In the genomic region with DNA sequence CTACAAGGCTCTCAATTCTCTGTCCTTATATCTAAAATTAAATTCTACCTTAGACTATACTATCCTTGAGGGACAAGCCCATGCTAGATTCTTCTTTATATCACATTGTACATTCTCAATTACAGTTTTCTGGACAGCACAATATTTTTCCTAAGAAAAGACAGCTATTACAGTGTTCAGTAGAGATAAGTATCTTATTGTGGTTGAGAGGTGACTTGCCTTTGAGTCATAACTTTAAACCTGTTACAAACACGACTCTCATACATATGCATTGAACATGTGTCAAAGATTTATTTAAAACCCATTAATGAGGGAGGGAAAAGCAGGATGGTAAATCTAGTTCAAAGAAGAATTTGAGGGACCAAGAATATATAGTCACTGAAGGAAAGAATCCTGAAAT, we compare ENCODE assay signal across 2 cellular contexts.
TF ChIP-seq lines count a peak whose summit lies in the region.

No MANE protein-coding gene starts in this region.

TF ChIP-seq in SK-N-SH, 30 proteins besides CTCF, POLR2A, EP300 and RAD21 (continued from another document):
- TF ChIP-seq CHD2 (IDR thresholded peaks at IDR 0.05; ENCODE audit: low read length, partially characterized antibody) (no peak), TCF12 (IDR thresholded peaks at IDR 0.05) (no peak)

TF ChIP-seq in SK-N-SH treated with all-trans-retinoic acid at 6 μM for 48 hours, 23 proteins besides CTCF, POLR2A, EP300 and RAD21 (continued from another document):
- TF ChIP-seq, protein P1, sequence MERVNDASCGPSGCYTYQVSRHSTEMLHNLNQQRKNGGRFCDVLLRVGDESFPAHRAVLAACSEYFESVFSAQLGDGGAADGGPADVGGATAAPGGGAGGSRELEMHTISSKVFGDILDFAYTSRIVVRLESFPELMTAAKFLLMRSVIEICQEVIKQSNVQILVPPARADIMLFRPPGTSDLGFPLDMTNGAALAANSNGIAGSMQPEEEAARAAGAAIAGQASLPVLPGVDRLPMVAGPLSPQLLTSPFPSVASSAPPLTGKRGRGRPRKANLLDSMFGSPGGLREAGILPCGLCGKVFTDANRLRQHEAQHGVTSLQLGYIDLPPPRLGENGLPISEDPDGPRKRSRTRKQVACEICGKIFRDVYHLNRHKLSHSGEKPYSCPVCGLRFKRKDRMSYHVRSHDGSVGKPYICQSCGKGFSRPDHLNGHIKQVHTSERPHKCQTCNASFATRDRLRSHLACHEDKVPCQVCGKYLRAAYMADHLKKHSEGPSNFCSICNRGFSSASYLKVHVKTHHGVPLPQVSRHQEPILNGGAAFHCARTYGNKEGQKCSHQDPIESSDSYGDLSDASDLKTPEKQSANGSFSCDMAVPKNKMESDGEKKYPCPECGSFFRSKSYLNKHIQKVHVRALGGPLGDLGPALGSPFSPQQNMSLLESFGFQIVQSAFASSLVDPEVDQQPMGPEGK (CRISPR knock-in tag; IDR thresholded peaks at IDR 0.05; ENCODE audit: borderline replicate concordance), result no peak
- TF ChIP-seq CSDC2 (CRISPR knock-in tag; IDR thresholded peaks at IDR 0.05) (no peak), ZNF8 (CRISPR knock-in tag; IDR thresholded peaks at IDR 0.05) (no peak), GLIS3 (CRISPR knock-in tag; IDR thresholded peaks at IDR 0.05) (no peak), RARB (CRISPR knock-in tag; IDR thresholded peaks at IDR 0.05) (no peak), ZC3H10 (CRISPR knock-in tag; IDR thresholded peaks at IDR 0.05) (no peak), OSR1 (CRISPR knock-in tag; IDR thresholded peaks at IDR 0.05) (no peak), ZFP30 (CRISPR knock-in tag; IDR thresholded peaks at IDR 0.05) (no peak), ARNTL (CRISPR knock-in tag; IDR thresholded peaks at IDR 0.05; ENCODE audit: borderline replicate concordance, low read depth) (no peak)
